ENCODE assay signal across 9 cellular contexts in genomic region chr10:122567056-122567660, GRCh38. TPM values are rescaled to one million over a fixed set of nuclear protein-coding genes. Genes with fewer than 3 reads are reported as not detected.
DNase-seq lines count a peak whose midpoint lies in the region; ATAC-seq and TF ChIP-seq lines count a peak whose summit lies in the region.
"Had no signal": no experiment of that assay in that cellular context is flagged by ENCODE, and none has a peak within 500 bp of the region (broad histone marks: within the 10 kb centered on the region; RNA-seq: fewer than 3 reads in every experiment).

No MANE protein-coding gene starts in this region.

- peak; percentile 75 for DNase-seq in activated CD8-positive, alpha-beta memory T cell treated with anti-CD3 and anti-CD28 coated beads, Interleukin-2, amount 50 U/mL, for 48 hours
- DNase-seq in activated CD8-positive, alpha-beta memory T cell treated with anti-CD3 and anti-CD28 coated beads for 24 hours = no peak
- peak; percentile 38 for DNase-seq in PC-3
- no peak for DNase-seq in dorsolateral prefrontal cortex
- DNase-seq in neural progenitor cell (ENCODE audit: low spot score) = peak; percentile 39
- no peak for DNase-seq in T-helper 2 cell treated with Interferon-gamma antibody and Interleukin-4, amounts not matched to agents 5 μg/mL and 100 μg/mL, for 36 hours (ENCODE audit: low spot score)

- H3K9me3 ChIP-seq in PC-3 (ENCODE audit: low read length) = no peaks in the 10 kb centered on the region
- no peaks in the 10 kb centered on the region for H3K9me3 ChIP-seq in neural progenitor cell (ENCODE audit: low read depth)

- no peaks in the 10 kb centered on the region for H3F3A ChIP-seq in PC-3 (ENCODE audit: low read length, unreplicated experiment)
- H3F3A ChIP-seq in neural progenitor cell (ENCODE audit: low read depth) = no peaks in the 10 kb centered on the region

- CTCF ChIA-PET in PC-3 (lab: Charles Lee) = no interaction called here

- H4K20me1 ChIP-seq in PC-3 (ENCODE audit: low read length) = no peaks in the 10 kb centered on the region
- no peaks in the 10 kb centered on the region for H4K20me1 ChIP-seq in neural progenitor cell (ENCODE audit: low read depth)

- no peaks in the 10 kb centered on the region for H3K9me2 ChIP-seq in PC-3 (replicated peaks; ENCODE audit: low read length)

- H3K27ac ChIP-seq in PC-3 (ENCODE audit: low read length) (no peak overlapping the region), dorsolateral prefrontal cortex (no peak overlapping the region), neural progenitor cell (no peak overlapping the region)

- no peak overlapping the region for H3K4me2 ChIP-seq in PC-3 (ENCODE audit: low read length)
- H3K4me2 ChIP-seq in neural progenitor cell = no peak overlapping the region

- H2AFZ ChIP-seq in PC-3 (ENCODE audit: low read length) (no peak overlapping the region), neural progenitor cell (replicated peaks) (no peak overlapping the region)

- H3K4me3 Mint-ChIP-seq in neural progenitor cell = no peak overlapping the region
- H3K4me3 Mint-ChIP-seq in T-helper 2 cell treated with Interferon-gamma antibody and Interleukin-4, amounts not matched to agents 5 μg/mL and 100 μg/mL, for 36 hours = no peak overlapping the region
- no peak overlapping the region for H3K4me3 Mint-ChIP-seq in stimulated activated memory B cell treated with anti-CD40 and anti-IgM and Interleukin-4, amounts not matched to agents 10 μg/mL and 1 μg/mL and 100 μg/mL, for 72 hours
- H3K4me3 Mint-ChIP-seq: naive thymus-derived CD4-positive, alpha-beta T cell had no signal

- H3K27me3 ChIP-seq in PC-3 (ENCODE audit: low read length) = peaks cover 5% of the 10 kb centered on the region; the same call in 1 of the 2 replicates
- H3K27me3 ChIP-seq in dorsolateral prefrontal cortex = peaks cover 0 to 5% (median 0%) of the 10 kb centered on the region in 45 donors
- no peaks in the 10 kb centered on the region for H3K27me3 ChIP-seq in neural progenitor cell

- no peaks in the 10 kb centered on the region for H3K9me3 Mint-ChIP-seq in neural progenitor cell
- no peaks in the 10 kb centered on the region for H3K9me3 Mint-ChIP-seq in T-helper 2 cell treated with Interferon-gamma antibody and Interleukin-4, amounts not matched to agents 5 μg/mL and 100 μg/mL, for 36 hours
- H3K9me3 Mint-ChIP-seq in stimulated activated memory B cell treated with anti-CD40 and anti-IgM and Interleukin-4, amounts not matched to agents 10 μg/mL and 1 μg/mL and 100 μg/mL, for 72 hours = no peaks in the 10 kb centered on the region

- POLR2A ChIA-PET in PC-3 (lab: Charles Lee; ENCODE audit: unreplicated experiment) = no interaction called here

- H3K36me3 Mint-ChIP-seq in neural progenitor cell = no peaks in the 10 kb centered on the region
- H3K36me3 Mint-ChIP-seq in T-helper 2 cell treated with Interferon-gamma antibody and Interleukin-4, amounts not matched to agents 5 μg/mL and 100 μg/mL, for 36 hours (ENCODE audit: low read depth) = no peaks in the 10 kb centered on the region
- H3K36me3 Mint-ChIP-seq in stimulated activated memory B cell treated with anti-CD40 and anti-IgM and Interleukin-4, amounts not matched to agents 10 μg/mL and 1 μg/mL and 100 μg/mL, for 72 hours = no peaks in the 10 kb centered on the region
- H3K36me3 Mint-ChIP-seq: naive thymus-derived CD4-positive, alpha-beta T cell had no signal

- H3K27me3 Mint-ChIP-seq in neural progenitor cell (ENCODE audit: insufficient read depth, low read depth) = peaks cover 7% of the 10 kb centered on the region
- peaks cover 27% of the 10 kb centered on the region for H3K27me3 Mint-ChIP-seq in T-helper 2 cell treated with Interferon-gamma antibody and Interleukin-4, amounts not matched to agents 5 μg/mL and 100 μg/mL, for 36 hours (ENCODE audit: low read depth)
- peaks cover 19% of the 10 kb centered on the region for H3K27me3 Mint-ChIP-seq in stimulated activated memory B cell treated with anti-CD40 and anti-IgM and Interleukin-4, amounts not matched to agents 10 μg/mL and 1 μg/mL and 100 μg/mL, for 72 hours

- H3K36me3 ChIP-seq in PC-3 (ENCODE audit: low read depth, low read length) (no peaks in the 10 kb centered on the region; the same call in 1 of the 2 replicates), neural progenitor cell (no peaks in the 10 kb centered on the region)

- BruUV-seq in PC-3 (replicated peaks; lab: Mats Ljungman, UMichigan) = no TSS peak

- TF ChIP-seq CTCF in PC-3 (conservative IDR thresholded peaks at IDR 0.05; ENCODE audit: low read depth, low read length) = peak; percentile 74
- TF ChIP-seq CTCF in dorsolateral prefrontal cortex (IDR thresholded peaks at IDR 0.05 in 54 of 56, conservative IDR thresholded peaks at IDR 0.05 in 2 of 56; ENCODE audit: low read depth in 1 of 56, partially characterized antibody in 56 of 56) = peak in 53 of 56 donors; percentile 27 to 68 (median 53)
- peak; percentile 64 for TF ChIP-seq CTCF in neural progenitor cell (IDR thresholded peaks at IDR 0.05)

- H3K4me3 ChIP-seq in PC-3 (ENCODE audit: low read length) (no peak overlapping the region), dorsolateral prefrontal cortex (no peak overlapping the region), neural progenitor cell (no peak overlapping the region)

- no peaks in the 10 kb centered on the region for H3K79me2 ChIP-seq in PC-3 (ENCODE audit: low read length)
- H3K79me2 ChIP-seq in neural progenitor cell (ENCODE audit: low read depth) = no peaks in the 10 kb centered on the region

- intact Hi-C loops in PC-3 (cut with micrococcal nuclease) = loop anchor here (5.0 to 10.0 kb wide), 4 partner anchors 100 to 270 kb away; no protein-coding TSS in a partner anchor
- intact Hi-C loops in dorsolateral prefrontal cortex (cut with DNase I) = loop anchor here (5.0 to 10.0 kb wide), 7 partner anchors 80 to 420 kb away; partner anchors contain the start of gene HTRA1 (in 1 of the 2)

- ATAC-seq in PC-3 (no peak), GM21447 (IDR thresholded peaks at IDR 0.05; ENCODE audit: unreplicated experiment) (no peak)
- ATAC-seq in stimulated activated memory B cell treated with anti-CD40 and anti-IgM and Interleukin-4, amounts not matched to agents 10 μg/mL and 1 μg/mL and 100 μg/mL, for 72 hours = no peak
- ATAC-seq: naive thymus-derived CD4-positive, alpha-beta T cell had no signal

- no peak overlapping the region for H3K9ac ChIP-seq in PC-3 (ENCODE audit: low read length)
- H3K9ac ChIP-seq in neural progenitor cell = no peak overlapping the region

- H3K4me1 Mint-ChIP-seq in neural progenitor cell = peaks cover 5% of the 10 kb centered on the region
- peaks cover 3% of the 10 kb centered on the region for H3K4me1 Mint-ChIP-seq in T-helper 2 cell treated with Interferon-gamma antibody and Interleukin-4, amounts not matched to agents 5 μg/mL and 100 μg/mL, for 36 hours (ENCODE audit: low read depth)
- H3K4me1 Mint-ChIP-seq in stimulated activated memory B cell treated with anti-CD40 and anti-IgM and Interleukin-4, amounts not matched to agents 10 μg/mL and 1 μg/mL and 100 μg/mL, for 72 hours = no peaks in the 10 kb centered on the region

- H3K4me1 ChIP-seq in PC-3 (ENCODE audit: insufficient read depth, low read length) (peaks cover 3% of the 10 kb centered on the region; the same call in 1 of the 2 replicates), neural progenitor cell (no peaks in the 10 kb centered on the region)

- H3K27ac Mint-ChIP-seq in neural progenitor cell = no peak overlapping the region
- H3K27ac Mint-ChIP-seq in T-helper 2 cell treated with Interferon-gamma antibody and Interleukin-4, amounts not matched to agents 5 μg/mL and 100 μg/mL, for 36 hours = no peak overlapping the region
- no peak overlapping the region for H3K27ac Mint-ChIP-seq in stimulated activated memory B cell treated with anti-CD40 and anti-IgM and Interleukin-4, amounts not matched to agents 10 μg/mL and 1 μg/mL and 100 μg/mL, for 72 hours
- H3K27ac Mint-ChIP-seq: naive thymus-derived CD4-positive, alpha-beta T cell had no signal

RNA-seq across cellular contexts. Expression of gene DMBT1, which starts 6.6 kb away (rescaled TPM):
- total RNA-seq in PC-3 (2014; rRNA removed) = 0.62 and 1.2 TPM in 2 replicates
- total RNA-seq in dorsolateral prefrontal cortex = 1 to 10 TPM in 41 of 120 experiments, under 1 TPM in 78, not detected in 1; 0.04 to 6.5 (median 0.71) TPM
- total RNA-seq in neural progenitor cell (ENCODE audit: low replicate concordance) = not detected in 2 replicates
- total RNA-seq: naive thymus-derived CD4-positive, alpha-beta T cell had no signal

Comparison
In these comparisons a context has a peak if more than half of its experiments do, and no peak if none do; other contexts are left out.
1. DNase-seq: peak in activated CD8-positive, alpha-beta memory T cell treated with anti-CD3 and anti-CD28 coated beads, Interleukin-2, amount 50 U/mL, for 48 hours (single experiment), PC-3 (single experiment) and neural progenitor cell (single experiment); none in activated CD8-positive, alpha-beta memory T cell treated with anti-CD3 and anti-CD28 coated beads for 24 hours (single experiment), dorsolateral prefrontal cortex (0 of 10) and T-helper 2 cell treated with Interferon-gamma antibody and Interleukin-4, amounts not matched to agents 5 μg/mL and 100 μg/mL, for 36 hours (single experiment).
2. Peak in every context shown above with its lines, with median percentiles within 50 percentile points of each other: CTCF ChIP-seq.